Comparison of ENCODE assay signal across 1 cellular context in the genomic region with DNA sequence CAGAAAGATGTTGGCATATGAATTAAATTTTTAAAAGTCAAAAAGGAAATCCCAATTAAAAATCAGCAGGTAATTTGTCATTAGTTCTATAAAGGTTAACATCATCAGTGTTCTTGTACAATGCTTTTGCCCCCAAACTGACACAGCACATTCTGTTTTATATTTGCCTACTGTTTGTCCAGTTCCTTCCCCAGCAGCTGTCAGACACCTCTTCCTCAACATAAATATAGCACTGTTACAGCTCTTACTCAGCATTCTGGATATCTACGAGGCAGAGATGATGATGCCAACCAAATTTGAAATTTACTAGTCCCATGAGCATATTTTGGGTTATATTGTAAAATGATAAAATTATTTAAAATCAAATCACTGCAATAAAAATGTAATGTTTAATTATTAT.
TF ChIP-seq lines count a peak whose summit lies in the region.

No MANE protein-coding gene starts in this region.

TF ChIP-seq in GM12878, 131 proteins besides CTCF, POLR2A, EP300 and RAD21 (continued from another document):
- TF ChIP-seq, protein P1, sequence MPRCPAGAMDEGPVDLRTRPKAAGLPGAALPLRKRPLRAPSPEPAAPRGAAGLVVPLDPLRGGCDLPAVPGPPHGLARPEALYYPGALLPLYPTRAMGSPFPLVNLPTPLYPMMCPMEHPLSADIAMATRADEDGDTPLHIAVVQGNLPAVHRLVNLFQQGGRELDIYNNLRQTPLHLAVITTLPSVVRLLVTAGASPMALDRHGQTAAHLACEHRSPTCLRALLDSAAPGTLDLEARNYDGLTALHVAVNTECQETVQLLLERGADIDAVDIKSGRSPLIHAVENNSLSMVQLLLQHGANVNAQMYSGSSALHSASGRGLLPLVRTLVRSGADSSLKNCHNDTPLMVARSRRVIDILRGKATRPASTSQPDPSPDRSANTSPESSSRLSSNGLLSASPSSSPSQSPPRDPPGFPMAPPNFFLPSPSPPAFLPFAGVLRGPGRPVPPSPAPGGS (IDR thresholded peaks at IDR 0.05; ENCODE audit: borderline replicate concordance, insufficient read depth, low read depth, low read length, poor library complexity, severe bottlenecking): no peak
